Comparison of ENCODE assay signal across 11 cellular contexts in genomic region chr17:7576432-7576937, GRCh38. TPM values are rescaled to one million over a fixed set of nuclear protein-coding genes. Genes with fewer than 3 reads are reported as not detected.
DNase-seq lines count a peak whose midpoint lies in the region; ATAC-seq, FAIRE-seq and TF ChIP-seq lines count a peak whose summit lies in the region.
"Had no signal": no experiment of that assay in that cellular context is flagged by ENCODE, and none has a peak within 500 bp of the region (broad histone marks: within the 10 kb centered on the region; RNA-seq: fewer than 3 reads in every experiment).

No MANE protein-coding gene starts in this region.

- H3K36me3 ChIP-seq in HUES64 (ENCODE audit: insufficient read depth, low read length) (peaks cover 54% of the 10 kb centered on the region), K562 (ENCODE audit: control insufficient read depth, insufficient read depth, low read length) (peaks cover 63% of the 10 kb centered on the region), neural progenitor cell (peaks cover 17% of the 10 kb centered on the region)

- H3F3A ChIP-seq in neural progenitor cell (ENCODE audit: low read depth) = peaks cover 82% of the 10 kb centered on the region

- H3K4me3 ChIP-seq in HUES64 (ENCODE audit: low read length) (no peak overlapping the region), K562 (no peak overlapping the region), neural progenitor cell (no peak overlapping the region)

- no peaks in the 10 kb centered on the region for H3K9me3 Mint-ChIP-seq in neural progenitor cell

- peaks cover 43% of the 10 kb centered on the region for H4K20me1 ChIP-seq in K562 (replicated peaks; ENCODE audit: control insufficient read depth, insufficient read depth, low read length)
- H4K20me1 ChIP-seq in neural progenitor cell (ENCODE audit: low read depth) = peaks cover 66% of the 10 kb centered on the region

- in situ Hi-C loops in K562 (cut with MboI) = no loop called here

- H3K27ac Mint-ChIP-seq in neural progenitor cell = no peak overlapping the region

- H3K79me2 ChIP-seq in K562 (ENCODE audit: control insufficient read depth, insufficient read depth, low read length) (peaks cover 80% of the 10 kb centered on the region), neural progenitor cell (ENCODE audit: low read depth) (peaks cover 46% of the 10 kb centered on the region)

- H3K27me3 Mint-ChIP-seq in neural progenitor cell (ENCODE audit: insufficient read depth, low read depth) = peaks cover 19% of the 10 kb centered on the region

- CTCF ChIA-PET in K562 (lab: Yijun Ruan, JAX; ENCODE audit: low intra/inter-chr PET ratio) = interaction anchor here (0.7 kb wide), 1 partner anchor 220 kb away, joined by 3 read pairs; no protein-coding TSS in a partner anchor

- peaks cover 41% of the 10 kb centered on the region for H3K36me3 Mint-ChIP-seq in neural progenitor cell

- peaks cover 48% of the 10 kb centered on the region for H3K4me1 Mint-ChIP-seq in neural progenitor cell

- peak; percentile 24 for DNase-seq in ELF-1 (ENCODE audit: low read depth, low spot score)
- no peak for DNase-seq in K562 (ENCODE audit: extremely low read depth in 1 of 4, low spot score in 3 of 4)
- DNase-seq in neural progenitor cell (ENCODE audit: low spot score) = no peak
- DNase-seq in ureter (ENCODE audit: low spot score) = no peak
- no peak for DNase-seq in NCI-H1436 (lab: John Stamatoyannopoulos, UW)
- DNase-seq: activated CD4-positive, alpha-beta T cell treated with anti-CD3 and anti-CD28 coated beads, Interleukin-2, amount 50 U/mL, for 1 hour; retina; RPMI8226 had no signal

- TF ChIP-seq CTCF in K562 (IDR thresholded peaks at IDR 0.05 in 2 of 3, conservative IDR thresholded peaks at IDR 0.05 in 1 of 3; ENCODE audit: insufficient read depth in 2 of 3, low read depth in 1 of 3, low read length in 3 of 3) = no peak
- no peak for TF ChIP-seq CTCF in neural progenitor cell (IDR thresholded peaks at IDR 0.05)

- H3K9ac ChIP-seq in HUES64 (ENCODE audit: low read depth, low read length) = 0 out of 2 replicates have a peak overlapping the region, but pooled peaks have one; percentile 3
- H3K9ac ChIP-seq in K562 (ENCODE audit: insufficient read depth in 1 of 2, low read depth in 2 of 2, low read length in 2 of 2) = no peak overlapping the region; a peak in 1 of 4 replicates
- no peak overlapping the region for H3K9ac ChIP-seq in neural progenitor cell

- no TSS peak for BruUV-seq in K562 (replicated peaks; lab: Mats Ljungman, UMichigan)

- POLR2A ChIA-PET in K562 (lab: Yijun Ruan, JAX) = interaction anchor here (0.6 to 1.0 kb wide), 3 partner anchors 108 to 214 kb away, joined by 3 to 5 read pairs (median 3); no protein-coding TSS in a partner anchor

- peaks cover 9% of the 10 kb centered on the region for H3K9me1 ChIP-seq in K562 (ENCODE audit: control insufficient read depth, insufficient read depth, low read length)

- H3K4me3 Mint-ChIP-seq in neural progenitor cell = peak overlapping the region; percentile 69

- no peak for TF ChIP-seq EP300 in K562 (IDR thresholded peaks at IDR 0.05; ENCODE audit: low read length)

- peaks cover 16% of the 10 kb centered on the region for H3K4me1 ChIP-seq in HUES64 (ENCODE audit: insufficient read depth, low read length)
- H3K4me1 ChIP-seq in K562 (replicated peaks in 1 of 2; ENCODE audit: control insufficient read depth in 2 of 2, insufficient read depth in 2 of 2, low read length in 2 of 2) = peaks cover 34 to 42% of the 10 kb centered on the region in 2 experiments
- peaks cover 17% of the 10 kb centered on the region for H3K4me1 ChIP-seq in neural progenitor cell

- H3K27me3 ChIP-seq in HUES64 (ENCODE audit: insufficient read depth, low read length) = no peaks in the 10 kb centered on the region
- no peaks in the 10 kb centered on the region for H3K27me3 ChIP-seq in K562 (ENCODE audit: control insufficient read depth in 2 of 2, insufficient read depth in 2 of 2, low read length in 2 of 2)
- no peaks in the 10 kb centered on the region for H3K27me3 ChIP-seq in neural progenitor cell
- H3K27me3 ChIP-seq: breast epithelium had no signal

- H3K27ac ChIP-seq in HUES64 (ENCODE audit: low read depth, low read length) = no peak overlapping the region
- no peak overlapping the region; the same call in 1 of the 3 replicates for H3K27ac ChIP-seq in K562 (ENCODE audit: extremely low read depth, low read depth, low read length)
- H3K27ac ChIP-seq in neural progenitor cell = no peak overlapping the region

- peak; percentile 26 for TF ChIP-seq POLR2A in K562 (conservative IDR thresholded peaks at IDR 0.05)

- H3K9me3 ChIP-seq in HUES64 (ENCODE audit: insufficient read depth, low read depth, low read length) (no peaks in the 10 kb centered on the region), K562 (replicated peaks; ENCODE audit: control insufficient read depth, insufficient read depth, low read depth, low read length) (no peaks in the 10 kb centered on the region), neural progenitor cell (ENCODE audit: low read depth) (no peaks in the 10 kb centered on the region)
- H3K9me3 ChIP-seq: breast epithelium had no signal

- H3K4me2 ChIP-seq in K562 (ENCODE audit: insufficient read depth, low read length) = no peak overlapping the region
- no peak overlapping the region for H3K4me2 ChIP-seq in neural progenitor cell

- FAIRE-seq in K562 (lab: Jason Lieb, UNC) = no peak

- intact Hi-C loops in K562 (cut with micrococcal nuclease) = no loop called here

- 96% methylated on average over 14 of the region's 14 CpGs for WGBS in HUES64
- 87% methylated on average over 14 of the region's 14 CpGs for WGBS in K562 (ENCODE audit: insufficient coverage, low coverage, missing lambda C conversion rate)

- ATAC-seq in K562 (no peak), HG03097 (IDR thresholded peaks at IDR 0.05; ENCODE audit: low FRiP score, unreplicated experiment) (no peak)

- no peak overlapping the region for H2AFZ ChIP-seq in K562 (ENCODE audit: low read depth, low read length)
- no peak overlapping the region for H2AFZ ChIP-seq in neural progenitor cell (replicated peaks)

- no peak for TF ChIP-seq RAD21 in K562 (CRISPR knock-in tag; conservative IDR thresholded peaks at IDR 0.05 in 1 of 2, IDR thresholded peaks at IDR 0.05 in 1 of 2)

RNA-seq across cellular contexts. Expression of gene CD68, which starts 3.0 kb away (rescaled TPM):
- polyA plus RNA-seq in HUES64 (2013, experiment 1 of 2) = not detected
- 0.13 TPM for polyA plus RNA-seq in HUES64 (2013, experiment 2 of 2)
- 7.2 and 16.8 TPM in 2 replicates for total RNA-seq in K562 (2011; cell fraction: chromatin; rRNA removed; ENCODE audit: low replicate concordance)
- 20.0 and 21.3 TPM in 2 replicates for total RNA-seq in K562 (2011; cell fraction: nucleolus; rRNA removed)
- total RNA-seq in K562 (2011; cell fraction: nucleoplasm; rRNA removed) = 33.4 and 34.7 TPM in 2 replicates
- 34.6 and 37.2 TPM in 2 replicates for total RNA-seq in K562 (2014; rRNA removed)
- total RNA-seq in K562 (2014; rRNA removed; fragmentation: Illumina TruSeq; extraction: Trizol) = 22.9 and 28.2 TPM in 2 replicates
- 46.4 and 50.9 TPM in 2 replicates for total RNA-seq in K562 (2015; rRNA removed; fragmentation: Illumina TruSeq; extraction: Trizol)
- total RNA-seq in K562 (2021) = 30.1 and 34.8 TPM in 2 replicates
- 31.3 and 65.1 TPM in 2 replicates for polyA plus RNA-seq in K562 (2011; rRNA removed)
- polyA plus RNA-seq in K562 (2011; cell fraction: cytosol; rRNA removed) = 76.2 and 89.9 TPM in 2 replicates
- 4.1 and 4.4 TPM in 2 replicates for polyA plus RNA-seq in K562 (2011; cell fraction: nucleus; rRNA removed)
- polyA plus RNA-seq in K562 (2012) = 44.4 and 74.1 TPM in 2 replicates
- 77.2 and 89.8 TPM in 2 replicates for polyA plus RNA-seq in K562 (2014; fragmentation: Illumina TruSeq; extraction: Trizol)
- 10 to 100 TPM; 37.7 to 85.3 TPM for polyA plus RNA-seq in K562 (2014; fragmentation: Nextera tagmentation; extraction: Ambion mirVana)
- polyA plus RNA-seq in K562 (2014; rRNA removed) = 33.3 and 38.8 TPM in 2 replicates
- 23.1 and 25.5 TPM in 2 replicates for polyA minus RNA-seq in K562 (2011; rRNA and poly(A)+ RNA removed)
- polyA minus RNA-seq in K562 (2011; cell fraction: cytosol; rRNA and poly(A)+ RNA removed) = 16.3 and 19.7 TPM in 2 replicates
- polyA minus RNA-seq in K562 (2011; cell fraction: nucleus; rRNA and poly(A)+ RNA removed) = 1.3 and 2.2 TPM in 2 replicates
- total RNA-seq in neural progenitor cell (ENCODE audit: low replicate concordance) = 0.95 TPM in 1 of 2 replicates, not detected in the other
- 61.0 TPM for total RNA-seq in ureter

RNA-seq across cellular contexts. Expression of gene MPDU1, which starts 7.2 kb away (rescaled TPM):
- 59.3 TPM for polyA plus RNA-seq in HUES64 (2013, experiment 1 of 2)
- polyA plus RNA-seq in HUES64 (2013, experiment 2 of 2) = 53.6 TPM
- 63.6 and 172 TPM in 2 replicates for total RNA-seq in K562 (2011; cell fraction: chromatin; rRNA removed; ENCODE audit: low replicate concordance)
- 230 and 236 TPM in 2 replicates for total RNA-seq in K562 (2011; cell fraction: nucleolus; rRNA removed)
- total RNA-seq in K562 (2011; cell fraction: nucleoplasm; rRNA removed) = 165 and 169 TPM in 2 replicates
- total RNA-seq in K562 (2014; rRNA removed) (53.5 and 78.9 TPM in 2 replicates), K562 (2014; rRNA removed; fragmentation: Illumina TruSeq; extraction: Trizol) (68.3 and 80.2 TPM in 2 replicates), K562 (2015; rRNA removed; fragmentation: Illumina TruSeq; extraction: Trizol) (78.5 and 85.0 TPM in 2 replicates), K562 (2021) (55.5 and 63.7 TPM in 2 replicates), neural progenitor cell (ENCODE audit: low replicate concordance) (167 and 177 TPM in 2 replicates), ureter (68.1 TPM)
- polyA plus RNA-seq in K562 (2011; rRNA removed) (160 and 161 TPM in 2 replicates), K562 (2014; fragmentation: Illumina TruSeq; extraction: Trizol) (172 and 179 TPM in 2 replicates), K562 (2014; fragmentation: Nextera tagmentation; extraction: Ambion mirVana) (10 to 100 TPM in 1 of 2 experiments, 1 to 10 TPM in 1; 4.9 to 21.8 TPM), K562 (2014; rRNA removed) (77.1 and 86.7 TPM in 2 replicates)
- polyA plus RNA-seq in K562 (2011; cell fraction: cytosol; rRNA removed) = 292 and 301 TPM in 2 replicates
- polyA plus RNA-seq in K562 (2011; cell fraction: nucleus; rRNA removed) = 85.8 and 92.2 TPM in 2 replicates
- 66.5 and 66.7 TPM in 2 replicates for polyA plus RNA-seq in K562 (2012)
- polyA minus RNA-seq in K562 (2011; rRNA and poly(A)+ RNA removed) = 77.8 and 107 TPM in 2 replicates
- 35.2 and 43.8 TPM in 2 replicates for polyA minus RNA-seq in K562 (2011; cell fraction: cytosol; rRNA and poly(A)+ RNA removed)
- 15.8 and 18.0 TPM in 2 replicates for polyA minus RNA-seq in K562 (2011; cell fraction: nucleus; rRNA and poly(A)+ RNA removed)

RNA-seq across cellular contexts. Expression of gene SOX15, which starts 13.4 kb away (rescaled TPM):
- 3.0 TPM for polyA plus RNA-seq in HUES64 (2013, experiment 1 of 2)
- polyA plus RNA-seq in HUES64 (2013, experiment 2 of 2) = 2.2 TPM
- 1.1 and 1.3 TPM in 2 replicates for total RNA-seq in K562 (2011; cell fraction: chromatin; rRNA removed; ENCODE audit: low replicate concordance)
- 1.2 TPM in 2 replicates for total RNA-seq in K562 (2011; cell fraction: nucleolus; rRNA removed)
- total RNA-seq in K562 (2011; cell fraction: nucleoplasm; rRNA removed) = 0.37 and 1.1 TPM in 2 replicates
- total RNA-seq in K562 (2014; rRNA removed) (0.23 and 0.24 TPM in 2 replicates), K562 (2014; rRNA removed; fragmentation: Illumina TruSeq; extraction: Trizol) (not detected in 2 replicates), K562 (2015; rRNA removed; fragmentation: Illumina TruSeq; extraction: Trizol) (not detected in 2 replicates), K562 (2021) (0.16 TPM in 1 of 2 replicates, not detected in the other), neural progenitor cell (ENCODE audit: low replicate concordance) (0.51 and 7.6 TPM in 2 replicates), ureter (8.0 TPM)
- polyA plus RNA-seq in K562 (2011; rRNA removed) (0.16 TPM in 1 of 2 replicates, not detected in the other), K562 (2014; fragmentation: Illumina TruSeq; extraction: Trizol) (not detected in 2 replicates), K562 (2014; fragmentation: Nextera tagmentation; extraction: Ambion mirVana) (under 1 TPM in 1 of 2 experiments, not detected in 1; 0.07 TPM), K562 (2014; rRNA removed) (0.33 TPM in 1 of 2 replicates, not detected in the other)
- polyA plus RNA-seq in K562 (2011; cell fraction: cytosol; rRNA removed) = 0.09 and 0.19 TPM in 2 replicates
- 0.76 and 1.2 TPM in 2 replicates for polyA plus RNA-seq in K562 (2011; cell fraction: nucleus; rRNA removed)
- 1.1 and 1.9 TPM in 2 replicates for polyA plus RNA-seq in K562 (2012)
- polyA minus RNA-seq in K562 (2011; rRNA and poly(A)+ RNA removed) = not detected in 2 replicates
- not detected in 2 replicates for polyA minus RNA-seq in K562 (2011; cell fraction: cytosol; rRNA and poly(A)+ RNA removed)
- polyA minus RNA-seq in K562 (2011; cell fraction: nucleus; rRNA and poly(A)+ RNA removed) = 0.40 and 0.44 TPM in 2 replicates

RNA-seq across cellular contexts. Expression of gene SENP3, which starts 14.8 kb away (rescaled TPM):
- polyA plus RNA-seq in HUES64 (2013, experiment 1 of 2) = 87.8 TPM
- polyA plus RNA-seq in HUES64 (2013, experiment 2 of 2) = 85.4 TPM
- 70.4 and 129 TPM in 2 replicates for total RNA-seq in K562 (2011; cell fraction: chromatin; rRNA removed; ENCODE audit: low replicate concordance)
- total RNA-seq in K562 (2011; cell fraction: nucleolus; rRNA removed) = 60.9 and 69.7 TPM in 2 replicates
- 66.0 and 67.9 TPM in 2 replicates for total RNA-seq in K562 (2011; cell fraction: nucleoplasm; rRNA removed)
- total RNA-seq in K562 (2014; rRNA removed) (65.3 and 69.1 TPM in 2 replicates), K562 (2014; rRNA removed; fragmentation: Illumina TruSeq; extraction: Trizol) (79.3 and 82.7 TPM in 2 replicates), K562 (2015; rRNA removed; fragmentation: Illumina TruSeq; extraction: Trizol) (85.7 and 88.2 TPM in 2 replicates), K562 (2021) (55.6 and 63.1 TPM in 2 replicates), neural progenitor cell (ENCODE audit: low replicate concordance) (87.9 and 91.6 TPM in 2 replicates), ureter (43.9 TPM)
- polyA plus RNA-seq in K562 (2011; rRNA removed) (80.5 and 94.1 TPM in 2 replicates), K562 (2014; fragmentation: Illumina TruSeq; extraction: Trizol) (98.7 and 102 TPM in 2 replicates), K562 (2014; fragmentation: Nextera tagmentation; extraction: Ambion mirVana) (under 1 TPM; 0.63 to 0.73 TPM), K562 (2014; rRNA removed) (67.3 and 78.8 TPM in 2 replicates)
- polyA plus RNA-seq in K562 (2011; cell fraction: cytosol; rRNA removed) = 73.9 and 80.9 TPM in 2 replicates
- 92.4 and 106 TPM in 2 replicates for polyA plus RNA-seq in K562 (2011; cell fraction: nucleus; rRNA removed)
- polyA plus RNA-seq in K562 (2012) = 33.0 and 47.9 TPM in 2 replicates
- polyA minus RNA-seq in K562 (2011; rRNA and poly(A)+ RNA removed) = 68.9 and 101 TPM in 2 replicates
- 29.8 and 44.6 TPM in 2 replicates for polyA minus RNA-seq in K562 (2011; cell fraction: cytosol; rRNA and poly(A)+ RNA removed)
- polyA minus RNA-seq in K562 (2011; cell fraction: nucleus; rRNA and poly(A)+ RNA removed) = 19.1 and 22.7 TPM in 2 replicates

RNA-seq across cellular contexts. Expression of gene TNFSF13, which starts 17.9 kb away (rescaled TPM):
- polyA plus RNA-seq in HUES64 (2013, experiment 1 of 2) = 1.7 TPM
- 1.6 TPM for polyA plus RNA-seq in HUES64 (2013, experiment 2 of 2)
- total RNA-seq in K562 (2011; cell fraction: chromatin; rRNA removed; ENCODE audit: low replicate concordance) = 0.21 and 0.76 TPM in 2 replicates
- total RNA-seq in K562 (2011; cell fraction: nucleolus; rRNA removed) = 0.39 and 0.50 TPM in 2 replicates
- total RNA-seq in K562 (2011; cell fraction: nucleoplasm; rRNA removed) = 0.29 and 0.38 TPM in 2 replicates
- total RNA-seq in K562 (2014; rRNA removed) (0.18 and 0.24 TPM in 2 replicates), K562 (2014; rRNA removed; fragmentation: Illumina TruSeq; extraction: Trizol) (not detected in 2 replicates), K562 (2015; rRNA removed; fragmentation: Illumina TruSeq; extraction: Trizol) (0.11 and 0.30 TPM in 2 replicates), K562 (2021) (0.38 and 0.51 TPM in 2 replicates), neural progenitor cell (ENCODE audit: low replicate concordance) (0.37 TPM in 1 of 2 replicates, not detected in the other), ureter (23.0 TPM)
- polyA plus RNA-seq in K562 (2011; rRNA removed) (0.26 and 1.6 TPM in 2 replicates), K562 (2014; fragmentation: Illumina TruSeq; extraction: Trizol) (0.19 and 0.29 TPM in 2 replicates), K562 (2014; fragmentation: Nextera tagmentation; extraction: Ambion mirVana) (under 1 TPM; 0.04 to 0.07 TPM), K562 (2014; rRNA removed) (0.30 and 0.45 TPM in 2 replicates)
- 0.16 and 0.96 TPM in 2 replicates for polyA plus RNA-seq in K562 (2011; cell fraction: cytosol; rRNA removed)
- polyA plus RNA-seq in K562 (2011; cell fraction: nucleus; rRNA removed) = 0.31 and 4.2 TPM in 2 replicates
- polyA plus RNA-seq in K562 (2012) = 0.98 and 1.2 TPM in 2 replicates
- polyA minus RNA-seq in K562 (2011; rRNA and poly(A)+ RNA removed) = 0.54 TPM in 1 of 2 replicates, not detected in the other
- polyA minus RNA-seq in K562 (2011; cell fraction: cytosol; rRNA and poly(A)+ RNA removed) = 2.4 TPM in 1 of 2 replicates, not detected in the other
- 0.27 and 2.3 TPM in 2 replicates for polyA minus RNA-seq in K562 (2011; cell fraction: nucleus; rRNA and poly(A)+ RNA removed)
